ENCODE assay signal across 34 cellular contexts in the genomic region with DNA sequence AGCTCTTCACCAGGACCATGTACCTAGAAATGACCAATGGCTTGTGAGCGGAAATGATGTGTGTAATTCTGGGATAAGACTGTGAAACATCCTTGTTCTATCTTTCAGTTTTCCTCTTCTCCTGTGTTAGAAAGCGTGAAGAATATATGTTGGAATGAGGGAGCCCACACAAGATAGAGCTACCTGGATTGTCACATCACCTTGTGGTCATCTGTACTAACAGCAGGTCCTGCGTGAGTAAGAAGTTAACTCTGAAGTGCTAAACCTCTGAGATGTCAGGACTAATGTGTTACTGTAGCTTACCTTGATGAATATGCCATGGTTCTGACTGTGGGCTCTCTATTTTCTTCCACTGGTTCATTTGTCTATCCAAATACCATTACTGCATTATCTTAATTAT.
DNase-seq lines count a peak whose midpoint lies in the region; ATAC-seq, FAIRE-seq and TF ChIP-seq lines count a peak whose summit lies in the region.
"Had no signal": no experiment of that assay in that cellular context is flagged by ENCODE, and none has a peak within 500 bp of the region (broad histone marks: within the 10 kb centered on the region; RNA-seq: fewer than 3 reads in every experiment).

No MANE protein-coding gene starts in this region.

- FAIRE-seq in H1 (lab: Jason Lieb, UNC) = peak; percentile 76
- FAIRE-seq: endometrium, GM12878, HTR-8/SVneo, K562 had no signal

- TF ChIP-seq CTCF in H9 (conservative IDR thresholded peaks at IDR 0.05) (peak; percentile 68), H1 (IDR thresholded peaks at IDR 0.05; ENCODE audit: control extremely low read depth in 1 of 3, insufficient read depth in 1 of 3, low read depth in 1 of 3, low read length in 3 of 3) (peak in 2 of 3 experiments; percentile 45 to 70; a peak in 3 of 4 replicates)

- CTCF ChIA-PET in H1 (lab: Charles Lee; ENCODE audit: partially characterized antibody) = interaction anchor here (0.5 to 4.3 kb wide), 23 partner anchors 9 to 632 kb away, joined by 3 to 41 read pairs (median 3); no protein-coding TSS in a partner anchor

- no peaks in the 10 kb centered on the region for H3K23me2 ChIP-seq in H9 (ENCODE audit: insufficient read length, low read depth, low read length, poor library complexity, severe bottlenecking)
- H3K23me2 ChIP-seq in H1 (ENCODE audit: low read depth, low read length) = no peaks in the 10 kb centered on the region

- no peak overlapping the region for H3K18ac ChIP-seq in H9 (ENCODE audit: insufficient read length, low read depth, low read length)
- no peak overlapping the region for H3K18ac ChIP-seq in H1 (ENCODE audit: extremely low read depth, low read length)

- DNase-seq in ELR (ENCODE audit: low read depth) (peak; percentile 7), H9 (no peak), H1 (ENCODE audit: low read depth in 1 of 2, low spot score in 2 of 2) (no peak), left lobe of liver (ENCODE audit: low spot score) (no peak), NCI-H2227 treated with DMSO at 0.1 percent for 48 hours (lab: John Stamatoyannopoulos, UW) (no peak), H4 (ENCODE audit: low spot score) (no peak)
- no peak for DNase-seq in activated CD4-positive, alpha-beta T cell treated with anti-CD3 and anti-CD28 coated beads for 1 hour
- DNase-seq: activated CD4-positive, alpha-beta T cell treated with anti-CD3 and anti-CD28 coated beads for 48 hours; activated CD8-positive, alpha-beta memory T cell treated with anti-CD3 and anti-CD28 coated beads for 24 hours; activated T-cell treated with anti-CD3 and anti-CD28 coated beads for 4 hours; amygdala; brain microvascular endothelial cell; C1 segment of cervical spinal cord; cerebellar nuclear complex; COR-L47; DND-41; gastrocnemius medialis; mesenchymal stem cell; NCI-H1105; NCI-H187; NCI-H524; right cardiac atrium; Right ventricle myocardium superior; stimulated activated CD4-positive, alpha-beta T cell treated with anti-CD3 and anti-CD28 coated beads, Interleukin-1b, Interleukin-23, amount 100 ng/mL, for 48 hours; testis had no signal

- no peak overlapping the region for H3T11ph ChIP-seq in H9 (ENCODE audit: low read length)

- H3K27ac Mint-ChIP-seq in H9 = no peak overlapping the region
- H3K27ac Mint-ChIP-seq: activated naive CD4-positive, alpha-beta T cell treated with anti-CD3 and anti-CD28 coated beads, Interleukin-2, amount 50 U/mL, for 72 hours; stimulated activated naive CD8-positive, alpha-beta T cell treated with anti-CD3 and anti-CD28 coated beads, Interleukin-15, Interleukin-2, amounts not matched to agents 100 ng/mL and 50 ng/mL, for 24 hours; T-helper 2 cell treated with Interferon-gamma antibody and Interleukin-4, amounts not matched to agents 5 μg/mL and 100 μg/mL, for 36 hours had no signal

- no peak overlapping the region for H3K4ac ChIP-seq in H9 (ENCODE audit: low read depth, low read length)
- H3K4ac ChIP-seq in H1 (replicated peaks; ENCODE audit: insufficient read length, low read depth, low read length) = no peak overlapping the region

- H3K4me1 Mint-ChIP-seq in H9 = peaks cover 0 to 2% of the 10 kb centered on the region in 2 experiments; a peak in 2 of 4 replicates

- no peaks in the 10 kb centered on the region for H3K27me3 ChIP-seq in H9 (ENCODE audit: insufficient read depth, low read length)
- H3K27me3 ChIP-seq in H1 (replicated peaks in 1 of 4; ENCODE audit: control insufficient read depth in 3 of 4, extremely low read depth in 1 of 4, insufficient read depth in 3 of 4, low read length in 3 of 4) = no peaks in the 10 kb centered on the region
- H3K27me3 ChIP-seq: brain microvascular endothelial cell, gastrocnemius medialis, testis had no signal

- H3K9ac ChIP-seq in H9 (ENCODE audit: extremely low read depth, insufficient read length, low read length) (no peak overlapping the region), H1 (replicated peaks in 1 of 4; ENCODE audit: extremely low read depth in 1 of 4, low read depth in 3 of 4, low read length in 3 of 4) (no peak overlapping the region)
- H3K9ac ChIP-seq: parathyroid adenoma had no signal

- H3K14ac ChIP-seq in H9 (ENCODE audit: insufficient read depth, low read length) (no peak overlapping the region), H1 (ENCODE audit: insufficient read length) (no peak overlapping the region)

- H2BK120ac ChIP-seq in H9 (ENCODE audit: low read depth, low read length, poor library complexity, severe bottlenecking) (no peak overlapping the region), H1 (replicated peaks; ENCODE audit: low read depth, low read length) (no peak overlapping the region)

- H3K9me3 ChIP-seq in H9 (ENCODE audit: control insufficient read depth, low read depth, low read length) (no peaks in the 10 kb centered on the region), H1 (ENCODE audit: insufficient read depth in 2 of 2, low read depth in 1 of 2, low read length in 1 of 2) (no peaks in the 10 kb centered on the region)
- H3K9me3 ChIP-seq: gastrocnemius medialis, testis had no signal

- H4K20me1 ChIP-seq in H9 (ENCODE audit: control insufficient read depth, insufficient read depth, insufficient read length) = no peaks in the 10 kb centered on the region
- no peaks in the 10 kb centered on the region for H4K20me1 ChIP-seq in H1 (replicated peaks in 1 of 2; ENCODE audit: control insufficient read depth in 1 of 2, insufficient read depth in 2 of 2, low read length in 2 of 2)

- H3K56ac ChIP-seq in H9 (ENCODE audit: insufficient read length, low read depth, low read length) = no peak overlapping the region
- H3K56ac ChIP-seq in H1 (replicated peaks; ENCODE audit: insufficient read length, low read depth, low read length) = no peak overlapping the region

- H2AK5ac ChIP-seq in H9 (ENCODE audit: insufficient read length, low read length) (no peak overlapping the region), H1 (ENCODE audit: low read depth, low read length) (no peak overlapping the region)

- no peak overlapping the region for H3K4me3 Mint-ChIP-seq in H9
- H3K4me3 Mint-ChIP-seq: stimulated activated naive CD8-positive, alpha-beta T cell treated with anti-CD3 and anti-CD28 coated beads, Interleukin-15, Interleukin-2, amounts not matched to agents 100 ng/mL and 50 ng/mL, for 24 hours; T-helper 2 cell treated with Interferon-gamma antibody and Interleukin-4, amounts not matched to agents 5 μg/mL and 100 μg/mL, for 36 hours had no signal

- H3K4me2 ChIP-seq in H9 (ENCODE audit: insufficient read depth, insufficient read length, low read length) = no peak overlapping the region
- H3K4me2 ChIP-seq in H1 (ENCODE audit: insufficient read depth in 1 of 2, low read depth in 2 of 2, low read length in 2 of 2) = no peak overlapping the region

- H3K4me3 ChIP-seq in H1 (ENCODE audit: extremely low read depth in 1 of 4, insufficient read depth in 2 of 4, low read depth in 3 of 4, low read length in 4 of 4) = no peak overlapping the region
- H3K4me3 ChIP-seq: gastrocnemius medialis, GM12878, K562, testis had no signal

- no peaks in the 10 kb centered on the region for H3K79me1 ChIP-seq in H9 (ENCODE audit: insufficient read depth, low read depth, low read length, poor library complexity, severe bottlenecking)
- no peaks in the 10 kb centered on the region for H3K79me1 ChIP-seq in H1 (ENCODE audit: low read depth, low read length)

- H3K79me2 ChIP-seq in H9 (ENCODE audit: insufficient read depth, low read length) = no peaks in the 10 kb centered on the region
- no peaks in the 10 kb centered on the region for H3K79me2 ChIP-seq in H1 (ENCODE audit: control insufficient read depth in 1 of 2, insufficient read depth in 2 of 2, low read length in 2 of 2)
- H3K79me2 ChIP-seq: parathyroid adenoma had no signal

- H4K8ac ChIP-seq in H9 (replicated peaks; ENCODE audit: insufficient read length, low read depth, low read length) (no peak overlapping the region), H1 (ENCODE audit: extremely low read depth, insufficient read depth, low read length) (no peak overlapping the region)

- TF ChIP-seq EP300 in H1 (IDR thresholded peaks at IDR 0.05; ENCODE audit: borderline replicate concordance in 1 of 2, low read depth in 2 of 2, low read length in 2 of 2) = no peak

- no peak overlapping the region for H2BK12ac ChIP-seq in H9 (ENCODE audit: insufficient read length, low read depth, low read length)
- no peak overlapping the region for H2BK12ac ChIP-seq in H1 (ENCODE audit: low read depth, low read length)

- H2AFZ ChIP-seq in H9 (ENCODE audit: low read length) = peak overlapping the region; percentile 36
- H2AFZ ChIP-seq in H1 (ENCODE audit: low read length) = no peak overlapping the region
- H2AFZ ChIP-seq: parathyroid adenoma had no signal

- TF ChIP-seq POLR2A in H1 (IDR thresholded peaks at IDR 0.05; ENCODE audit: control extremely low read depth in 1 of 2, low read depth in 2 of 2, low read length in 2 of 2) = no peak

- no peak overlapping the region for H2BK20ac ChIP-seq in H9 (ENCODE audit: low read depth, low read length, poor library complexity, severe bottlenecking)
- no peak overlapping the region for H2BK20ac ChIP-seq in H1 (ENCODE audit: low read length)

- no peak overlapping the region for H3K23ac ChIP-seq in H9 (ENCODE audit: insufficient read length, low read depth, low read length)
- no peak overlapping the region for H3K23ac ChIP-seq in H1 (ENCODE audit: insufficient read length)

- H3K36me3 Mint-ChIP-seq in H9 (ENCODE audit: insufficient read depth in 1 of 3, low read depth in 3 of 3) = no peaks in the 10 kb centered on the region
- H3K36me3 Mint-ChIP-seq: activated naive CD4-positive, alpha-beta T cell treated with anti-CD3 and anti-CD28 coated beads, Interleukin-2, amount 50 U/mL, for 72 hours had no signal

- no peak overlapping the region for H3K27ac ChIP-seq in H9 (ENCODE audit: insufficient read length, low read depth, low read length)
- H3K27ac ChIP-seq in H1 (ENCODE audit: low read depth, low read length) = no peak overlapping the region
- H3K27ac ChIP-seq: brain microvascular endothelial cell, gastrocnemius medialis, parathyroid adenoma, testis had no signal

- no peak overlapping the region for H4K5ac ChIP-seq in H9 (ENCODE audit: insufficient read length, low read depth, low read length)
- no peak overlapping the region for H4K5ac ChIP-seq in H1 (ENCODE audit: insufficient read length, low read depth, low read length)

- peaks cover 0 to 3% of the 10 kb centered on the region in 2 experiments; a peak in 1 of 5 replicates for H3K9me3 Mint-ChIP-seq in H9
- H3K9me3 Mint-ChIP-seq: activated naive CD4-positive, alpha-beta T cell treated with anti-CD3 and anti-CD28 coated beads, Interleukin-2, amount 50 U/mL, for 72 hours; stimulated activated naive CD8-positive, alpha-beta T cell treated with anti-CD3 and anti-CD28 coated beads, Interleukin-15, Interleukin-2, amounts not matched to agents 100 ng/mL and 50 ng/mL, for 24 hours; T-helper 2 cell treated with Interferon-gamma antibody and Interleukin-4, amounts not matched to agents 5 μg/mL and 100 μg/mL, for 36 hours had no signal

- H2BK15ac ChIP-seq in H9 (ENCODE audit: low read depth, low read length) = no peak overlapping the region
- H2BK15ac ChIP-seq in H1 (ENCODE audit: low read length) = no peak overlapping the region

- no peaks in the 10 kb centered on the region for H3K27me3 Mint-ChIP-seq in H9 (ENCODE audit: low read depth)
- H3K27me3 Mint-ChIP-seq: stimulated activated naive CD8-positive, alpha-beta T cell treated with anti-CD3 and anti-CD28 coated beads, Interleukin-15, Interleukin-2, amounts not matched to agents 100 ng/mL and 50 ng/mL, for 24 hours had no signal

- H4K91ac ChIP-seq in H9 (ENCODE audit: insufficient read length, low read depth, low read length) (no peak overlapping the region), H1 (replicated peaks; ENCODE audit: insufficient read length, low read length) (no peak overlapping the region)

- no peaks in the 10 kb centered on the region; the same call in 1 of the 2 replicates for H3K4me1 ChIP-seq in H9 (ENCODE audit: insufficient read depth, low read length)
- no peaks in the 10 kb centered on the region for H3K4me1 ChIP-seq in H1 (replicated peaks in 1 of 4; ENCODE audit: control insufficient read depth in 3 of 4, insufficient read depth in 4 of 4, low read length in 3 of 4)
- H3K4me1 ChIP-seq: parathyroid adenoma, testis had no signal

- no peak overlapping the region for H2BK5ac ChIP-seq in H9 (ENCODE audit: insufficient read length, low read length)
- H2BK5ac ChIP-seq in H1 (ENCODE audit: low read depth, low read length) = no peak overlapping the region

- POLR2A ChIA-PET in H1 (lab: Charles Lee; ENCODE audit: partially characterized antibody) = interaction anchor here (0.7 to 1.6 kb wide), 5 partner anchors 9 to 1261 kb away, joined by 3 to 4 read pairs (median 3); no protein-coding TSS in a partner anchor

- TF ChIP-seq RAD21 in H1 (IDR thresholded peaks at IDR 0.05 in 1 of 2, conservative IDR thresholded peaks at IDR 0.05 in 1 of 2; ENCODE audit: low read depth in 2 of 2, low read length in 2 of 2) = peak; percentile 57 to 69

- no peaks in the 10 kb centered on the region for H3K36me3 ChIP-seq in H1 (ENCODE audit: control insufficient read depth in 2 of 4, insufficient read depth in 4 of 4, low read length in 3 of 4)
- H3K36me3 ChIP-seq: brain microvascular endothelial cell, gastrocnemius medialis had no signal

- no CpG with 5 or more reads among the region's 3 CpGs for WGBS in H9 (ENCODE audit: extremely low coverage, insufficient read length, low lambda C conversion rate)
- 72% methylated on average over 3 of the region's 3 CpGs; no CpG with 5 or more reads in 1 of the 2 experiments for WGBS in H1 (ENCODE audit: extremely low coverage in 1 of 2, insufficient coverage in 1 of 2, insufficient read length in 1 of 2, insufficient replicate concordance in 2 of 2, low coverage in 1 of 2, low lambda C conversion rate in 2 of 2, missing lambda C conversion rate in 1 of 2), 2 experiments

- ATAC-seq in left lobe of liver (peak; percentile 50), GM18858 (IDR thresholded peaks at IDR 0.05; ENCODE audit: unreplicated experiment) (no peak)
- ATAC-seq: activated naive CD4-positive, alpha-beta T cell treated with anti-CD3 and anti-CD28 coated beads, Interleukin-2, amount 50 U/mL, for 72 hours; gastrocnemius medialis; GM12878; K562; right cardiac atrium had no signal
